Comparison of ENCODE assay signal across 1 cellular context in the genomic region with DNA sequence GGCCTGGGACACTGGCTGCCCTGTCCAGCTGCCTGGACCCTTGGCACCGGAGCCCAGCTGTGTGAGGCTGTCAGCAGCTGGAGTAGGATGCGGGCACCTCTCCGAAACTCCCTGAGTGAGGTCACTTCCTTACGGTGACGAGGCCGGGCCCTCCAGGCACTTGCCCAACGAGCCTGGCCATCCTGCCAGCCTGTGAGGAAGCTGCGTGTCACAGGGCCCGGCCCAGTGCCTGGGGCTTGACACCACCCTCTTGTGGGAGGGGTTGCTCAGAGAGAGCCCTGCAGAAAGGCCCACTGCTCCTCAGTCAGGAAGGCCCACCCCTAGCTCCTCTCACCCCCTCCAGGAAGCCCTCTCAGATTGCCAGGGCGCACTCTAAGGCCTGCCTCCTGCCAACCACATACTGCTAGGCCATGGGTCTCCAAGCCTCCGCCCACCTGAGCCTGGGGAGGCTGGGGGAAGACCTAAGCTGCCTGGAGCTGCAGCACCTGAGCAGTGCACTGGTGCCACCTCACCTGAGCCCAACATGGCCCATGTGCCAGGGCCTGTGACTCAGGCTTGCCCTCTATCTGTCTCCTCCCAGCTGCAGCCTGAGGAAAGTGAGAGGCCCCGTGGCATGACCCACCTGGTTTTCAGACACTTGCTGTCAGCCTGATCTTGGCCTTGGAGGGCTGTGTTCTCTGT.
TF ChIP-seq lines count a peak whose summit lies in the region.

No MANE protein-coding gene starts in this region.

TF ChIP-seq in H1, 55 proteins besides CTCF, POLR2A, EP300 and RAD21:
- TF ChIP-seq BACH1 (IDR thresholded peaks at IDR 0.05; ENCODE audit: low read length) (no peak), YY1 (IDR thresholded peaks at IDR 0.05; ENCODE audit: low read depth, low read length) (no peak), HDAC6 (IDR thresholded peaks at IDR 0.05; ENCODE audit: low read depth, low read length) (no peak), GTF2F1 (IDR thresholded peaks at IDR 0.05; ENCODE audit: borderline replicate concordance, low read depth, low read length) (no peak), KDM4A (IDR thresholded peaks at IDR 0.05; ENCODE audit: low read depth, low read length, severe bottlenecking) (no peak), TEAD4 (IDR thresholded peaks at IDR 0.05; ENCODE audit: low read depth, low read length) (no peak), RXRA (IDR thresholded peaks at IDR 0.05; ENCODE audit: insufficient read depth, low read depth, low read length) (no peak)
- TF ChIP-seq, protein P1, sequence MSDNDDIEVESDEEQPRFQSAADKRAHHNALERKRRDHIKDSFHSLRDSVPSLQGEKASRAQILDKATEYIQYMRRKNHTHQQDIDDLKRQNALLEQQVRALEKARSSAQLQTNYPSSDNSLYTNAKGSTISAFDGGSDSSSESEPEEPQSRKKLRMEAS (IDR thresholded peaks at IDR 0.05): no peak
